Comparison of ENCODE assay signal across 31 cellular contexts in genomic region chr5:119174578-119175163, GRCh38.
DNase-seq lines count a peak whose midpoint lies in the region; ATAC-seq, FAIRE-seq and TF ChIP-seq lines count a peak whose summit lies in the region.
"Had no signal": no experiment of that assay in that cellular context is flagged by ENCODE, and none has a peak within 500 bp of the region (broad histone marks: within the 10 kb centered on the region; RNA-seq: fewer than 3 reads in every experiment).

No MANE protein-coding gene starts in this region.

- peak; percentile 62 for ATAC-seq in HG03354 (IDR thresholded peaks at IDR 0.05; ENCODE audit: poor library complexity, severe bottlenecking, unreplicated experiment)
- no peak for ATAC-seq in K562
- ATAC-seq: effector memory CD8-positive, alpha-beta T cell; PC-3; stimulated activated naive CD8-positive, alpha-beta T cell treated with anti-CD3 and anti-CD28 coated beads, Interleukin-15, Interleukin-2, amounts not matched to agents 100 U/mL and 50 U/mL, for 24 hours; upper lobe of right lung had no signal

- no peaks in the 10 kb centered on the region; a peak in 1 of 5 replicates for H3K4me1 ChIP-seq in K562 (replicated peaks in 1 of 2; ENCODE audit: control insufficient read depth in 2 of 2, insufficient read depth in 2 of 2, low read length in 2 of 2)
- H3K4me1 ChIP-seq: neural progenitor cell, upper lobe of right lung had no signal

- no peak overlapping the region for H3K4me2 ChIP-seq in K562 (ENCODE audit: insufficient read depth, low read length)
- H3K4me2 ChIP-seq: neural progenitor cell, SK-N-SH had no signal

- TF ChIP-seq CTCF in K562 (IDR thresholded peaks at IDR 0.05 in 2 of 3, conservative IDR thresholded peaks at IDR 0.05 in 1 of 3; ENCODE audit: insufficient read depth in 2 of 3, low read depth in 1 of 3, low read length in 3 of 3) (no peak), D721Med (IDR thresholded peaks at IDR 0.05; ENCODE audit: insufficient read depth, missing control alignments) (no peak)

- peaks cover 23% of the 10 kb centered on the region for H3K36me3 Mint-ChIP-seq in activated naive CD8-positive, alpha-beta T cell
- peaks cover 12% of the 10 kb centered on the region for H3K36me3 Mint-ChIP-seq in activated naive CD8-positive, alpha-beta T cell treated with anti-CD3 and anti-CD28 coated beads for 36 hours

- in situ Hi-C loops in K562 (cut with MboI), result no loop called here

- no peak overlapping the region for H3K9ac ChIP-seq in K562 (ENCODE audit: insufficient read depth in 1 of 2, low read depth in 2 of 2, low read length in 2 of 2)
- H3K9ac ChIP-seq: neural progenitor cell, SK-N-SH had no signal

- intact Hi-C loops in K562 (cut with micrococcal nuclease), result no loop called here

- no peak overlapping the region for H2AFZ ChIP-seq in K562 (ENCODE audit: low read depth, low read length)
- H2AFZ ChIP-seq: neural progenitor cell had no signal

- no peaks in the 10 kb centered on the region for H3K9me3 Mint-ChIP-seq in activated naive CD8-positive, alpha-beta T cell (ENCODE audit: low read depth)
- H3K9me3 Mint-ChIP-seq in activated naive CD8-positive, alpha-beta T cell treated with anti-CD3 and anti-CD28 coated beads for 36 hours, result no peaks in the 10 kb centered on the region
- H3K9me3 Mint-ChIP-seq: effector memory CD8-positive, alpha-beta T cell; IgD-negative memory B cell; neural progenitor cell had no signal

- no peak overlapping the region for H3K27ac ChIP-seq in K562 (ENCODE audit: extremely low read depth, low read depth, low read length)
- H3K27ac ChIP-seq: neural progenitor cell, upper lobe of right lung had no signal

- no peaks in the 10 kb centered on the region for H3K27me3 ChIP-seq in K562 (ENCODE audit: control insufficient read depth in 2 of 2, insufficient read depth in 2 of 2, low read length in 2 of 2)
- H3K27me3 ChIP-seq: neural progenitor cell, upper lobe of right lung had no signal

- H3K27ac Mint-ChIP-seq in activated naive CD8-positive, alpha-beta T cell, result peak overlapping the region; percentile 41
- no peak overlapping the region for H3K27ac Mint-ChIP-seq in activated naive CD8-positive, alpha-beta T cell treated with anti-CD3 and anti-CD28 coated beads for 36 hours
- H3K27ac Mint-ChIP-seq: effector memory CD8-positive, alpha-beta T cell; neural progenitor cell had no signal

- WGBS in K562 (ENCODE audit: insufficient coverage, low coverage, missing lambda C conversion rate), result 52% methylated on average over 2 of the region's 2 CpGs

- peaks cover 28% of the 10 kb centered on the region for H3K36me3 ChIP-seq in K562 (ENCODE audit: control insufficient read depth, insufficient read depth, low read length)
- H3K36me3 ChIP-seq: neural progenitor cell had no signal

- peaks cover 8% of the 10 kb centered on the region for H3K4me1 Mint-ChIP-seq in activated naive CD8-positive, alpha-beta T cell (ENCODE audit: low read depth)
- peaks cover 3% of the 10 kb centered on the region for H3K4me1 Mint-ChIP-seq in activated naive CD8-positive, alpha-beta T cell treated with anti-CD3 and anti-CD28 coated beads for 36 hours
- H3K4me1 Mint-ChIP-seq: neural progenitor cell had no signal

- no peak overlapping the region for H3K4me3 Mint-ChIP-seq in activated naive CD8-positive, alpha-beta T cell
- no peak overlapping the region for H3K4me3 Mint-ChIP-seq in activated naive CD8-positive, alpha-beta T cell treated with anti-CD3 and anti-CD28 coated beads for 36 hours
- H3K4me3 Mint-ChIP-seq: effector memory CD8-positive, alpha-beta T cell; IgD-negative memory B cell; neural progenitor cell had no signal

- FAIRE-seq in K562 (lab: Jason Lieb, UNC) (peak; percentile 48), D721Med (lab: Jason Lieb, UNC) (no peak)
- FAIRE-seq: small intestine had no signal

- TF ChIP-seq RAD21 in K562 (CRISPR knock-in tag; conservative IDR thresholded peaks at IDR 0.05 in 1 of 2, IDR thresholded peaks at IDR 0.05 in 1 of 2), result no peak

- no peak for DNase-seq in activated naive CD8-positive, alpha-beta T cell treated with anti-CD3 and anti-CD28 coated beads for 36 hours
- DNase-seq in K562 (ENCODE audit: extremely low read depth in 1 of 4, low spot score in 3 of 4) (no peak), D721Med (ENCODE audit: insufficient read length, low spot score) (no peak), SKM-1 treated with dmso at 0.1 percent for 144 hours (lab: John Stamatoyannopoulos, UW; ENCODE audit: unreplicated experiment) (no peak), globus pallidus (ENCODE audit: low spot score) (no peak), NCI-H1436 (lab: John Stamatoyannopoulos, UW) (no peak)
- DNase-seq: activated CD8-positive, alpha-beta memory T cell treated with anti-CD3 and anti-CD28 coated beads for 24 hours; activated effector memory CD4-positive, alpha-beta T cell treated with anti-CD3 and anti-CD28 coated beads, Interleukin-2, amount 50 U/mL, for 16 hours; activated T-cell treated with anti-CD3 and anti-CD28 coated beads, Interleukin-2, amount 50 U/mL, for 1 hour; Calu3; central memory CD4-positive, alpha-beta T cell; DMS79 treated with DMSO at 0.1 percent for 48 hours; effector memory CD8-positive, alpha-beta T cell; erythroblast; GF-D8; glutamatergic neuron; mammary epithelial cell; NCI-H1092; NCI-H2029; NCI-H524 treated with DMSO at 0.1 percent for 48 hours; NK-92 treated with Interleukin-12 subunit alpha and Interleukin-12 subunit beta, amount 100 ng/mL, for 24 hours; PC-3; SK-N-SH; small intestine; stimulated activated naive CD8-positive, alpha-beta T cell treated with anti-CD3 and anti-CD28 coated beads, Interleukin-15, Interleukin-2, amounts not matched to agents 100 U/mL and 50 U/mL, for 24 hours; T-helper 2 cell; upper lobe of right lung had no signal

- no peak for TF ChIP-seq EP300 in K562 (IDR thresholded peaks at IDR 0.05; ENCODE audit: low read length)

- TF ChIP-seq POLR2A in K562 (conservative IDR thresholded peaks at IDR 0.05), result no peak

- H3K79me2 ChIP-seq in K562 (ENCODE audit: control insufficient read depth, insufficient read depth, low read length), result no peaks in the 10 kb centered on the region

- H3K27me3 Mint-ChIP-seq in activated naive CD8-positive, alpha-beta T cell, result no peaks in the 10 kb centered on the region
- no peaks in the 10 kb centered on the region for H3K27me3 Mint-ChIP-seq in activated naive CD8-positive, alpha-beta T cell treated with anti-CD3 and anti-CD28 coated beads for 36 hours
- H3K27me3 Mint-ChIP-seq: effector memory CD8-positive, alpha-beta T cell; IgD-negative memory B cell had no signal

- no TSS peak for BruUV-seq in K562 (replicated peaks; lab: Mats Ljungman, UMichigan)

- no peaks in the 10 kb centered on the region for H3K9me3 ChIP-seq in K562 (replicated peaks; ENCODE audit: control insufficient read depth, insufficient read depth, low read depth, low read length)
- H3K9me3 ChIP-seq: SK-N-SH, upper lobe of right lung had no signal

- CTCF ChIA-PET in K562 (lab: Yijun Ruan, JAX; ENCODE audit: low intra/inter-chr PET ratio), result no interaction called here

- POLR2A ChIA-PET in K562 (lab: Yijun Ruan, JAX), result interaction anchor here (0.7 to 1.3 kb wide), 2 partner anchors 18 to 104 kb away, joined by 3 to 6 read pairs; partner anchors contain the start of gene DMXL1

- no peaks in the 10 kb centered on the region for H4K20me1 ChIP-seq in K562 (replicated peaks; ENCODE audit: control insufficient read depth, insufficient read depth, low read length)

- H3K4me3 ChIP-seq in K562, result no peak overlapping the region
- H3K4me3 ChIP-seq: neural progenitor cell, upper lobe of right lung had no signal

- H3K9me1 ChIP-seq in K562 (ENCODE audit: control insufficient read depth, insufficient read depth, low read length), result no peaks in the 10 kb centered on the region

TF ChIP-seq in K562, 482 proteins besides CTCF, POLR2A, EP300 and RAD21:
- no peak for TF ChIP-seq CBX3 (IDR thresholded peaks at IDR 0.05; ENCODE audit: borderline replicate concordance in 1 of 2, low read length in 2 of 2)
- TF ChIP-seq FOXA1 (IDR thresholded peaks at IDR 0.05; ENCODE audit: borderline replicate concordance), result no peak
- no peak for TF ChIP-seq CREM (IDR thresholded peaks at IDR 0.05; ENCODE audit: low read depth)
- TF ChIP-seq CBFA2T3 (IDR thresholded peaks at IDR 0.05), result no peak
- no peak for TF ChIP-seq TRIM28 (IDR thresholded peaks at IDR 0.05)
